Comparison of ENCODE assay signal across 12 cellular contexts in the genomic region with DNA sequence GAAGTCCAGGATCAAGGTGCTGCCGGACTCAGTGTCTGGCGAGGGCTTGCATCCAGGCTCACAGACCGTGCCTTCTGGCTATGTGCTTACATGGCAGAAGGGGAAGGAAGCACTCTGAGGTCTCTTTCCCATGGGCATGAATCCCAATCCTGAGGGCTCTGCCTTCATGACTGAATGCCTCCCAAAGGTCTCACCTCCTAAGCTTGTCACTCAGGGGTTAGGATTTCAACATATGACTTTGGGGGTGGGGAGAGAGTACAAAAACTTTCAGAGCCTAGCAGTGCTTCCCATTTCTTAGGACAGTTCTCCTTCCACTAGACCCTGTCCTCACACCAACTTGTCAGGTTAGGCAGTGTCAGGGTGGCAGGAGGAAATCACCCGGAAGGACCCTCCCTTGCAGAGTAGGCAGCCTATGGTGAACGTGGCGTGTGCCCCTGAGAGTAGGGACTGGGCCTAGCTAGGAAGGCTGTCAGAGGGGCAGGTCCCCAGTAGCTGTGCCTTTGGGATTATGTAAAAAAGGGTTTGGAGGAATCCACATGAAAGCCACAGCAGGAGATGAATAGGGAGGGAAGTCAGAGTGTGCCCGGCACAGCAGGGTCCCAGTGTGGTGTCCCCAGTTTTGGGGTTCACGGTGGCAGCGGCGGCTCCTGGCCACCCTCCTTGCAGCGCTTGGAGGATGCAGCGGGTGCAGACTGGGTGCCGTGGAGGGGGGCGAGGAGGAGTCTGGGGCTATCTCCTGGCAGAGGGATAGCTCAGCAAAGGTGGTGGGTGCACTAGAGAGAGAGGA.
DNase-seq lines count a peak whose midpoint lies in the region; ATAC-seq, FAIRE-seq and TF ChIP-seq lines count a peak whose summit lies in the region.
"Had no signal": no experiment of that assay in that cellular context is flagged by ENCODE, and none has a peak within 500 bp of the region (broad histone marks: within the 10 kb centered on the region; RNA-seq: fewer than 3 reads in every experiment).

No MANE protein-coding gene starts in this region.

- no peak for TF ChIP-seq CTCF in A673 (conservative IDR thresholded peaks at IDR 0.05; ENCODE audit: low read depth, low read length)
- no peak for TF ChIP-seq CTCF in astrocyte (IDR thresholded peaks at IDR 0.05; ENCODE audit: insufficient read depth, low read depth, low read length)
- TF ChIP-seq CTCF in left lung (IDR thresholded peaks at IDR 0.05), result no peak

- no peaks in the 10 kb centered on the region for H3K36me3 ChIP-seq in A673 (ENCODE audit: insufficient read depth, low read length, poor library complexity, severe bottlenecking)
- H3K36me3 ChIP-seq in KOPT-K1 (ENCODE audit: insufficient read depth, low read length), result peaks cover 18% of the 10 kb centered on the region
- H3K36me3 ChIP-seq in astrocyte (ENCODE audit: insufficient read depth, low read length), result no peaks in the 10 kb centered on the region
- no peaks in the 10 kb centered on the region for H3K36me3 ChIP-seq in left lung
- H3K36me3 ChIP-seq: thyroid gland had no signal

- intact Hi-C loops in A673 (cut with micrococcal nuclease; ENCODE audit: unreplicated experiment), result no loop called here
- intact Hi-C loops in left lung (cut with DNase I), result no loop called here

- H3K9ac ChIP-seq in astrocyte (ENCODE audit: low read length), result peak overlapping the region; percentile 21

- no peaks in the 10 kb centered on the region for H3K27me3 ChIP-seq in A673 (replicated peaks; ENCODE audit: insufficient read depth, low read depth, low read length, poor library complexity)
- no peaks in the 10 kb centered on the region for H3K27me3 ChIP-seq in astrocyte (ENCODE audit: insufficient read depth, low read length)
- no peaks in the 10 kb centered on the region for H3K27me3 ChIP-seq in left lung
- H3K27me3 ChIP-seq: thyroid gland had no signal

- BruUV-seq in A673 (replicated peaks; lab: Mats Ljungman, UMichigan), result no TSS peak

- peaks cover 60% of the 10 kb centered on the region for H3K4me1 Mint-ChIP-seq in astrocyte (ENCODE audit: low read depth, unreplicated experiment)

- ATAC-seq in left lung, result peak; percentile 15
- no peak for ATAC-seq in GM19467 (IDR thresholded peaks at IDR 0.05; ENCODE audit: unreplicated experiment)

- peaks cover 1% of the 10 kb centered on the region for H3K36me3 Mint-ChIP-seq in astrocyte (ENCODE audit: low read depth, unreplicated experiment)

- peak overlapping the region; percentile 50 for H3K4me3 Mint-ChIP-seq in astrocyte (ENCODE audit: unreplicated experiment)

- H3K4me3 ChIP-seq in A673 (ENCODE audit: low read depth, low read length, poor library complexity, severe bottlenecking) (no peak overlapping the region), astrocyte (ENCODE audit: insufficient read depth, low read depth, low read length) (no peak overlapping the region), left lung (no peak overlapping the region)
- H3K4me3 ChIP-seq: thyroid gland had no signal

- peak overlapping the region; percentile 69 for H3K4me2 ChIP-seq in astrocyte (ENCODE audit: low read length)

- H2AFZ ChIP-seq in astrocyte (ENCODE audit: low read depth, low read length), result peak overlapping the region; percentile 23

- DNase-seq in A673 (ENCODE audit: low spot score) (peak; percentile 37), astrocyte (ENCODE audit: low read depth) (no peak), left lung (no peak), T1000 (lab: John Stamatoyannopoulos, UW) (no peak), germinal center (ENCODE audit: low spot score) (no peak), iPS-NIHi7 (ENCODE audit: extremely low spot score) (no peak)
- DNase-seq: NCI-H1694, retina, T-helper 2 cell had no signal

- H3K27ac ChIP-seq in A673 (ENCODE audit: low read depth, low read length, poor library complexity, severe bottlenecking) (no peak overlapping the region), KOPT-K1 (ENCODE audit: low read depth, low read length, poor library complexity, severe bottlenecking) (peak overlapping the region; percentile 98), astrocyte (ENCODE audit: low read depth, low read length) (no peak overlapping the region), left lung (peak overlapping the region in 1 of 2 donors; percentile 45)

- peak overlapping the region; percentile 89 for H3K27ac Mint-ChIP-seq in astrocyte (ENCODE audit: unreplicated experiment)

- no peaks in the 10 kb centered on the region for H3K9me3 ChIP-seq in A673 (ENCODE audit: low read depth, low read length, poor library complexity, severe bottlenecking)
- H3K9me3 ChIP-seq in KOPT-K1 (ENCODE audit: insufficient read depth, low read length, poor library complexity, severe bottlenecking), result no peaks in the 10 kb centered on the region
- H3K9me3 ChIP-seq in astrocyte (ENCODE audit: insufficient read depth, low read depth, low read length), result no peaks in the 10 kb centered on the region
- H3K9me3 ChIP-seq in left lung, result no peaks in the 10 kb centered on the region
- H3K9me3 ChIP-seq: thyroid gland had no signal

- H3K79me2 ChIP-seq in astrocyte (ENCODE audit: insufficient read depth, low read length), result no peaks in the 10 kb centered on the region

- peaks cover 3% of the 10 kb centered on the region for H3K9me3 Mint-ChIP-seq in astrocyte (ENCODE audit: unreplicated experiment)

- CTCF ChIA-PET in A673 (lab: Charles Lee), result no interaction called here

- no peaks in the 10 kb centered on the region for H3K27me3 Mint-ChIP-seq in astrocyte (ENCODE audit: low read depth, unreplicated experiment)

- no peaks in the 10 kb centered on the region for H4K20me1 ChIP-seq in astrocyte (ENCODE audit: insufficient read depth, low read length)

- POLR2A ChIA-PET in A673 (lab: Charles Lee; ENCODE audit: low non-redundant PET), result interaction anchor here (0.6 kb wide), 1 partner anchor 56 kb away, joined by 4 read pairs; no protein-coding TSS in a partner anchor

- FAIRE-seq in astrocyte (lab: Jason Lieb, UNC), result no peak

- H3K4me1 ChIP-seq in A673 (ENCODE audit: insufficient read depth, low read length, poor library complexity, severe bottlenecking), result peaks cover 25% of the 10 kb centered on the region
- peaks cover 32% of the 10 kb centered on the region for H3K4me1 ChIP-seq in astrocyte (ENCODE audit: insufficient read depth, low read length)
- peaks cover 11 to 24% of the 10 kb centered on the region in 2 donors for H3K4me1 ChIP-seq in left lung
